19 cellular contexts compared by ENCODE assay signal in genomic region chr10:7482992-7483391, GRCh38.
DNase-seq lines count a peak whose midpoint lies in the region; ATAC-seq and TF ChIP-seq lines count a peak whose summit lies in the region.
"Had no signal": no experiment of that assay in that cellular context is flagged by ENCODE, and none has a peak within 500 bp of the region (broad histone marks: within the 10 kb centered on the region; RNA-seq: fewer than 3 reads in every experiment).

No MANE protein-coding gene starts in this region.

- H3K36me3 ChIP-seq in Peyer's patch (no peaks in the 10 kb centered on the region), WERI-Rb-1 (no peaks in the 10 kb centered on the region), gastroesophageal sphincter (no peaks in the 10 kb centered on the region)
- H3K36me3 ChIP-seq: left lung, SJSA1 had no signal

- peak overlapping the region; percentile 75 for H3K27ac Mint-ChIP-seq in activated naive CD8-positive, alpha-beta T cell
- no peak overlapping the region for H3K27ac Mint-ChIP-seq in activated naive CD8-positive, alpha-beta T cell treated with anti-CD3 and anti-CD28 coated beads, Interleukin-2, amount 50 U/mL, for 24 hours
- peak overlapping the region; percentile 87 to 100 (median 99) for H3K27ac Mint-ChIP-seq in immature natural killer cell

- TF ChIP-seq CTCF in Peyer's patch (IDR thresholded peaks at IDR 0.05) (no peak), WERI-Rb-1 (IDR thresholded peaks at IDR 0.05; ENCODE audit: low read depth, low read length) (no peak), gastroesophageal sphincter (IDR thresholded peaks at IDR 0.05) (no peak)

- no peak for DNase-seq in activated naive CD8-positive, alpha-beta T cell treated with anti-CD3 and anti-CD28 coated beads, Interleukin-2, amount 50 U/mL, for 24 hours
- no peak for DNase-seq in Peyer's patch
- no peak for DNase-seq in immature natural killer cell
- DNase-seq in WERI-Rb-1: no peak
- no peak for DNase-seq in middle frontal gyrus (ENCODE audit: extremely low spot score, low spot score)
- DNase-seq: activated CD4-positive, alpha-beta T cell treated with anti-CD3 and anti-CD28 coated beads for 1 hour; COR-L47; head of caudate nucleus; left lung; NCI-H1105 treated with DMSO at 0.1 percent for 48 hours; NCI-H2171 treated with DMSO at 0.1 percent for 48 hours; nucleus accumbens; T1000 had no signal

- 90% methylated on average over 2 to 6 of the region's 8 CpGs for WGBS in gastroesophageal sphincter (ENCODE audit: low coverage in 1 of 2), 2 donors

- no peaks in the 10 kb centered on the region for H3K27me3 Mint-ChIP-seq in activated naive CD8-positive, alpha-beta T cell
- H3K27me3 Mint-ChIP-seq in activated naive CD8-positive, alpha-beta T cell treated with anti-CD3 and anti-CD28 coated beads, Interleukin-2, amount 50 U/mL, for 24 hours: no peaks in the 10 kb centered on the region
- peaks cover 0 to 22% (median 15%) of the 10 kb centered on the region in 3 donors for H3K27me3 Mint-ChIP-seq in immature natural killer cell (ENCODE audit: low read depth in 3 of 3)
- H3K27me3 Mint-ChIP-seq: brain had no signal

- no peak for ATAC-seq in activated naive CD8-positive, alpha-beta T cell treated with anti-CD3 and anti-CD28 coated beads, Interleukin-2, amount 50 U/mL, for 24 hours
- ATAC-seq in HG02623 (IDR thresholded peaks at IDR 0.05; ENCODE audit: unreplicated experiment) (no peak), gastroesophageal sphincter (no peak)
- ATAC-seq: left lung had no signal

- no peak for TF ChIP-seq EP300 in gastroesophageal sphincter (IDR thresholded peaks at IDR 0.05)

- H3K27ac ChIP-seq in Peyer's patch (peak overlapping the region in 3 of 4 donors; percentile 15 to 77 (median 74)), WERI-Rb-1 (no peak overlapping the region), gastroesophageal sphincter (no peak overlapping the region)
- H3K27ac ChIP-seq: coronary artery, SJSA1 had no signal

- H3K9me3 ChIP-seq in Peyer's patch (no peaks in the 10 kb centered on the region), WERI-Rb-1 (ENCODE audit: severe bottlenecking) (no peaks in the 10 kb centered on the region), gastroesophageal sphincter (no peaks in the 10 kb centered on the region)
- H3K9me3 ChIP-seq: left lung, SJSA1 had no signal

- peak overlapping the region; percentile 5 for H3K4me3 Mint-ChIP-seq in activated naive CD8-positive, alpha-beta T cell
- no peak overlapping the region for H3K4me3 Mint-ChIP-seq in activated naive CD8-positive, alpha-beta T cell treated with anti-CD3 and anti-CD28 coated beads, Interleukin-2, amount 50 U/mL, for 24 hours
- peak overlapping the region; percentile 60 to 73 (median 71) for H3K4me3 Mint-ChIP-seq in immature natural killer cell
- H3K4me3 Mint-ChIP-seq: brain had no signal

- H3K9me3 Mint-ChIP-seq in activated naive CD8-positive, alpha-beta T cell (ENCODE audit: low read depth): peaks cover 5% of the 10 kb centered on the region
- H3K9me3 Mint-ChIP-seq in activated naive CD8-positive, alpha-beta T cell treated with anti-CD3 and anti-CD28 coated beads, Interleukin-2, amount 50 U/mL, for 24 hours: peaks cover 4% of the 10 kb centered on the region
- H3K9me3 Mint-ChIP-seq in immature natural killer cell: no peaks in the 10 kb centered on the region

- H3K36me3 Mint-ChIP-seq in activated naive CD8-positive, alpha-beta T cell: peaks cover 3% of the 10 kb centered on the region
- no peaks in the 10 kb centered on the region for H3K36me3 Mint-ChIP-seq in activated naive CD8-positive, alpha-beta T cell treated with anti-CD3 and anti-CD28 coated beads, Interleukin-2, amount 50 U/mL, for 24 hours (ENCODE audit: low read depth)
- H3K36me3 Mint-ChIP-seq in immature natural killer cell: peaks cover 0 to 8% (median 7%) of the 10 kb centered on the region in 3 donors
- H3K36me3 Mint-ChIP-seq: brain had no signal

- no peaks in the 10 kb centered on the region for H3K27me3 ChIP-seq in Peyer's patch
- no peaks in the 10 kb centered on the region for H3K27me3 ChIP-seq in WERI-Rb-1 (ENCODE audit: insufficient read depth, low read depth, severe bottlenecking)
- peaks cover 33% of the 10 kb centered on the region for H3K27me3 ChIP-seq in gastroesophageal sphincter

- peaks cover 83% of the 10 kb centered on the region for H3K4me1 Mint-ChIP-seq in activated naive CD8-positive, alpha-beta T cell (ENCODE audit: low read depth)
- H3K4me1 Mint-ChIP-seq in activated naive CD8-positive, alpha-beta T cell treated with anti-CD3 and anti-CD28 coated beads, Interleukin-2, amount 50 U/mL, for 24 hours: peaks cover 75% of the 10 kb centered on the region
- H3K4me1 Mint-ChIP-seq in immature natural killer cell: peaks cover 87 to 95% of the 10 kb centered on the region in 2 donors

- TF ChIP-seq POLR2A in Peyer's patch (IDR thresholded peaks at IDR 0.05) (no peak), gastroesophageal sphincter (IDR thresholded peaks at IDR 0.05) (no peak)

- peaks cover 0 to 3% (median 0%) of the 10 kb centered on the region in 4 donors for H3K4me1 ChIP-seq in Peyer's patch
- peaks cover 0 to 4% (median 0%) of the 10 kb centered on the region in 3 donors for H3K4me1 ChIP-seq in gastroesophageal sphincter
- H3K4me1 ChIP-seq: SJSA1 had no signal

- no peak overlapping the region for H3K4me3 ChIP-seq in Peyer's patch
- H3K4me3 ChIP-seq in WERI-Rb-1 (ENCODE audit: low read depth, low read length): no peak overlapping the region
- H3K4me3 ChIP-seq in gastroesophageal sphincter: no peak overlapping the region
- H3K4me3 ChIP-seq: coronary artery, left lung, SJSA1 had no signal

Comparison
In these comparisons a context has a peak if more than half of its experiments do, and no peak if none do; other contexts are left out.
1. H3K27ac ChIP-seq: peak in Peyer's patch (3 of 4); none in WERI-Rb-1 (single experiment) and gastroesophageal sphincter (0 of 4).